ENCODE assay signal across 1 cellular context in genomic region chr22:46071451-46072029, GRCh38.
TF ChIP-seq lines count a peak whose summit lies in the region.

No MANE protein-coding gene starts in this region.

TF ChIP-seq in HEK293, 187 proteins besides CTCF, POLR2A, EP300 and RAD21 (continued from another document and continues in another):
- no peak for TF ChIP-seq PRDM2 (tag by site-specific recombination; IDR thresholded peaks at IDR 0.05; ENCODE audit: borderline replicate concordance)
- no peak for TF ChIP-seq ZNF785 (tag by site-specific recombination; IDR thresholded peaks at IDR 0.05)
- TF ChIP-seq ZNF366 (tag by site-specific recombination; conservative IDR thresholded peaks at IDR 0.05): no peak
- TF ChIP-seq ZFP3 (tag by site-specific recombination; IDR thresholded peaks at IDR 0.05; ENCODE audit: low read depth): no peak
- no peak for TF ChIP-seq ZNF560 (tag by site-specific recombination; IDR thresholded peaks at IDR 0.05; ENCODE audit: borderline replicate concordance)
- 0 out of 2 replicates have a peak, but pooled peaks have one; percentile 44 for TF ChIP-seq ZXDB (tag by site-specific recombination; IDR thresholded peaks at IDR 0.05)
- no peak for TF ChIP-seq ZNF792 (tag by site-specific recombination; IDR thresholded peaks at IDR 0.05)
- no peak for TF ChIP-seq PBX3 (CRISPR knock-in tag; IDR thresholded peaks at IDR 0.05)
- TF ChIP-seq TSHZ1 (tag by site-specific recombination; IDR thresholded peaks at IDR 0.05; ENCODE audit: borderline replicate concordance): no peak
- no peak for TF ChIP-seq ZNF624 (tag by site-specific recombination; IDR thresholded peaks at IDR 0.05)
- TF ChIP-seq BCL11B (tag by site-specific recombination; IDR thresholded peaks at IDR 0.05; ENCODE audit: low read depth): peak; percentile 49; the same call in 1 of the 2 replicates
- no peak for TF ChIP-seq REST (tag by site-specific recombination; IDR thresholded peaks at IDR 0.05)
- TF ChIP-seq IKZF3 (tag by site-specific recombination; IDR thresholded peaks at IDR 0.05): peak; percentile 95
- TF ChIP-seq ZNF473 (tag by site-specific recombination; IDR thresholded peaks at IDR 0.05): no peak
- TF ChIP-seq ZNF248 (tag by site-specific recombination; IDR thresholded peaks at IDR 0.05): no peak
- peak; percentile 36; the same call in 1 of the 2 replicates for TF ChIP-seq ZNF341 (tag by site-specific recombination; IDR thresholded peaks at IDR 0.05; ENCODE audit: low read depth)
- no peak for TF ChIP-seq ZNF335 (tag by site-specific recombination; conservative IDR thresholded peaks at IDR 0.05)
- TF ChIP-seq WT1 (tag by site-specific recombination; IDR thresholded peaks at IDR 0.05): peak; percentile 31; the same call in 1 of the 2 replicates
- no peak for TF ChIP-seq ZNF645 (tag by site-specific recombination; IDR thresholded peaks at IDR 0.05)
- peak; percentile 92 for TF ChIP-seq ZSCAN30 (tag by site-specific recombination; IDR thresholded peaks at IDR 0.05)
- no peak for TF ChIP-seq RBAK (tag by site-specific recombination; IDR thresholded peaks at IDR 0.05)
- no peak for TF ChIP-seq ZSCAN18 (tag by site-specific recombination; IDR thresholded peaks at IDR 0.05)
- TF ChIP-seq ZIC2 (tag by site-specific recombination; IDR thresholded peaks at IDR 0.05): no peak
- no peak for TF ChIP-seq REPIN1 (tag by site-specific recombination; IDR thresholded peaks at IDR 0.05; ENCODE audit: low read depth)
- TF ChIP-seq ZSCAN23 (tag by site-specific recombination; IDR thresholded peaks at IDR 0.05): no peak
- no peak for TF ChIP-seq ZNF184 (tag by site-specific recombination; IDR thresholded peaks at IDR 0.05)
- no peak for TF ChIP-seq ZNF704 (tag by site-specific recombination; IDR thresholded peaks at IDR 0.05)
- TF ChIP-seq KLF17 (tag by site-specific recombination; IDR thresholded peaks at IDR 0.05): no peak
- peak; percentile 92 for TF ChIP-seq KLF10 (tag by site-specific recombination; IDR thresholded peaks at IDR 0.05)
- TF ChIP-seq ZNF677 (tag by site-specific recombination; IDR thresholded peaks at IDR 0.05): no peak
- peak; percentile 47; the same call in 1 of the 2 replicates for TF ChIP-seq YY1 (tag by site-specific recombination; IDR thresholded peaks at IDR 0.05)
- no peak for TF ChIP-seq PRDM1 (tag by site-specific recombination; IDR thresholded peaks at IDR 0.05)
- TF ChIP-seq HOXD13 (CRISPR knock-in tag; IDR thresholded peaks at IDR 0.05; ENCODE audit: borderline replicate concordance): no peak
- peak; percentile 98 for TF ChIP-seq ZBTB8A (tag by site-specific recombination; IDR thresholded peaks at IDR 0.05)
- TF ChIP-seq ZBTB7A (tag by site-specific recombination; IDR thresholded peaks at IDR 0.05; ENCODE audit: low read depth): no peak
- TF ChIP-seq ZNF157 (tag by site-specific recombination; IDR thresholded peaks at IDR 0.05): no peak
- 0 out of 2 replicates have a peak, but pooled peaks have one; percentile 18 for TF ChIP-seq ZFP69B (tag by site-specific recombination; IDR thresholded peaks at IDR 0.05)
- TF ChIP-seq ZNF791 (tag by site-specific recombination; IDR thresholded peaks at IDR 0.05): no peak
- no peak for TF ChIP-seq ZNF148 (tag by site-specific recombination; IDR thresholded peaks at IDR 0.05; ENCODE audit: borderline replicate concordance)
- TF ChIP-seq ZNF19 (tag by site-specific recombination; IDR thresholded peaks at IDR 0.05; ENCODE audit: low read depth): no peak
